ENCODE assay signal across 8 cellular contexts in genomic region chr6:89146748-89147715, GRCh38. TPM values are rescaled to one million over a fixed set of nuclear protein-coding genes. Genes with fewer than 3 reads are reported as not detected.
A peak's percentile ranks its signal among the peaks of the same experiment; 100 is the strongest.
DNase-seq lines count a peak whose midpoint lies in the region; ATAC-seq, FAIRE-seq and TF ChIP-seq lines count a peak whose summit lies in the region.

No MANE protein-coding gene starts in this region.

- H3K36me3 ChIP-seq in A673 (ENCODE audit: insufficient read depth, low read length, poor library complexity, severe bottlenecking) (peaks cover 13% of the 10 kb centered on the region), Panc1 (ENCODE audit: control insufficient read depth, insufficient read depth, low read length) (peaks cover 7% of the 10 kb centered on the region; the same call in 1 of the 2 replicates), urinary bladder (ENCODE audit: insufficient read depth) (no peaks in the 10 kb centered on the region)

- H3K9me3 ChIP-seq in A673 (ENCODE audit: low read depth, low read length, poor library complexity, severe bottlenecking) (no peaks in the 10 kb centered on the region), Panc1 (ENCODE audit: control insufficient read depth, insufficient read depth, low read depth, low read length) (no peaks in the 10 kb centered on the region)

- intact Hi-C loops in A673 (cut with micrococcal nuclease; ENCODE audit: unreplicated experiment), result loop anchor here (5.0 kb wide), 1 partner anchor 95 kb away; no protein-coding TSS in a partner anchor
- intact Hi-C loops in Panc1 (cut with micrococcal nuclease; ENCODE audit: unreplicated experiment), result no loop called here

- H3K27me3 ChIP-seq in A673 (replicated peaks; ENCODE audit: insufficient read depth, low read depth, low read length, poor library complexity) (no peaks in the 10 kb centered on the region), Panc1 (ENCODE audit: control insufficient read depth, insufficient read depth, low read length) (no peaks in the 10 kb centered on the region)

- CTCF ChIA-PET in A673 (lab: Charles Lee) (interaction anchor here (0.6 kb wide), 1 partner anchor 143 kb away, joined by 3 read pairs; no protein-coding TSS in a partner anchor), Panc1 (lab: Charles Lee) (interaction anchor here (0.6 kb wide), 1 partner anchor 67 kb away, joined by 5 read pairs; the partner anchor contains the start of gene PNRC1)

- POLR2A ChIA-PET in A673 (lab: Charles Lee; ENCODE audit: low non-redundant PET) (no interaction called here), Panc1 (lab: Charles Lee) (interaction anchor here (0.6 to 0.7 kb wide), 2 partner anchors 30 to 64 kb away, joined by 6 to 12 read pairs; no protein-coding TSS in a partner anchor)

- WGBS in urinary bladder, result 29% methylated on average over 24 of the region's 24 CpGs

- peak overlapping the region; percentile 69 for H3K4me3 ChIP-seq in A673 (ENCODE audit: low read depth, low read length, poor library complexity, severe bottlenecking)
- H3K4me3 ChIP-seq in Panc1 (ENCODE audit: low read depth in 2 of 2, low read length in 2 of 2), result peak overlapping the region; percentile 72 to 73
- peak overlapping the region; percentile 66 for H3K4me3 ChIP-seq in choroid plexus epithelial cell (ENCODE audit: low read depth, low read length)
- peak overlapping the region; percentile 88 for H3K4me3 ChIP-seq in urinary bladder (ENCODE audit: low read depth, low read length)

- in situ Hi-C loops in Panc1 (cut with HindIII; ENCODE audit: low pct_unique_long_range_greater_than_20kb, low sequenced_read_pairs), result no loop called here

- peak overlapping the region; percentile 85 for H3K27ac ChIP-seq in A673 (ENCODE audit: low read depth, low read length, poor library complexity, severe bottlenecking)
- H3K27ac ChIP-seq in Panc1 (ENCODE audit: low read length), result peak overlapping the region; percentile 70
- peak overlapping the region; percentile 76 for H3K27ac ChIP-seq in urinary bladder (ENCODE audit: low read depth)

- ATAC-seq in Panc1, result no peak

- DNase-seq in A673 (ENCODE audit: low spot score), result peak; percentile 39
- no peak for DNase-seq in Panc1 (ENCODE audit: low read depth, low spot score)
- peak; percentile 61 for DNase-seq in choroid plexus epithelial cell (ENCODE audit: low read depth)
- peak; percentile 30 for DNase-seq in medulla oblongata (ENCODE audit: extremely low spot score)
- DNase-seq in amniotic stem cell (lab: John Stamatoyannopoulos, UW), result no peak
- DNase-seq in T1000 (lab: John Stamatoyannopoulos, UW), result no peak

- TF ChIP-seq CTCF in A673 (conservative IDR thresholded peaks at IDR 0.05; ENCODE audit: low read depth, low read length) (no peak), Panc1 (IDR thresholded peaks at IDR 0.05) (no peak), choroid plexus epithelial cell (conservative IDR thresholded peaks at IDR 0.05; ENCODE audit: low read depth, low read length) (no peak)

- peak; percentile 97 for FAIRE-seq in G401.6 (lab: Jason Lieb, UNC)

- BruUV-seq in A673 (replicated peaks; lab: Mats Ljungman, UMichigan), result TSS peak; percentile 69
- BruUV-seq in Panc1 (replicated peaks; lab: Mats Ljungman, UMichigan), result TSS peak; percentile 91

- H3K4me1 ChIP-seq in A673 (ENCODE audit: insufficient read depth, low read length, poor library complexity, severe bottlenecking), result peaks cover 17% of the 10 kb centered on the region
- H3K4me1 ChIP-seq in Panc1 (ENCODE audit: control insufficient read depth, insufficient read depth, low read length), result peaks cover 12% of the 10 kb centered on the region
- no peaks in the 10 kb centered on the region for H3K4me1 ChIP-seq in urinary bladder (ENCODE audit: insufficient read depth)

RNA-seq across cellular contexts. Expression of gene PM20D2, which starts 1.2 kb away (rescaled TPM):
- total RNA-seq in A673 (2021), result 37.2 and 41.7 TPM in 2 replicates
- 13.6 TPM for total RNA-seq in Panc1 (2021; ENCODE audit: unreplicated experiment)
- polyA plus RNA-seq in Panc1 (2012; ENCODE audit: insufficient read length), result 6.7 TPM
- 31.3 TPM for total RNA-seq in urinary bladder
- 16.1 TPM for polyA plus RNA-seq in urinary bladder

RNA-seq across cellular contexts. Expression of gene SRSF12, which starts 29.2 kb away (rescaled TPM):
- total RNA-seq in A673 (2021) (14.3 and 14.5 TPM in 2 replicates), Panc1 (2021; ENCODE audit: unreplicated experiment) (0.28 TPM), urinary bladder (8.6 TPM)
- 0.24 TPM for polyA plus RNA-seq in Panc1 (2012; ENCODE audit: insufficient read length)
- 1.3 TPM for polyA plus RNA-seq in urinary bladder

Comparison
In these comparisons a context has a peak if more than half of its experiments do, and no peak if none do; other contexts are left out.
1. DNase-seq: peak in A673 (single experiment), choroid plexus epithelial cell (single experiment) and medulla oblongata (single experiment); none in Panc1 (single experiment), amniotic stem cell (single experiment) and T1000 (single experiment).
2. Peak in every context shown above with its lines, with median percentiles within 50 percentile points of each other: H3K27ac ChIP-seq and H3K4me3 ChIP-seq.